In genomic region chr5:39427225-39427624, GRCh38 we compare ENCODE assay signal across 16 cellular contexts. TPM values are rescaled to one million over a fixed set of nuclear protein-coding genes. Genes with fewer than 3 reads are reported as not detected.
A peak's percentile ranks its signal among the peaks of the same experiment; 100 is the strongest.
DNase-seq lines count a peak whose midpoint lies in the region; TF ChIP-seq lines count a peak whose summit lies in the region.
"Had no signal": no experiment of that assay in that cellular context is flagged by ENCODE, and none has a peak within 500 bp of the region (broad histone marks: within the 10 kb centered on the region; RNA-seq: fewer than 3 reads in every experiment).

No MANE protein-coding gene starts in this region.

- H2AFZ ChIP-seq in hepatocyte = no peak overlapping the region
- no peak overlapping the region for H2AFZ ChIP-seq in smooth muscle cell (ENCODE audit: low read depth)

- no peaks in the 10 kb centered on the region for H3K9me2 ChIP-seq in hepatocyte (replicated peaks; ENCODE audit: insufficient read depth)

- H4K20me1 ChIP-seq in hepatocyte (ENCODE audit: insufficient read depth, poor library complexity, severe bottlenecking) (no peaks in the 10 kb centered on the region), smooth muscle cell (ENCODE audit: low read depth) (peaks cover 13% of the 10 kb centered on the region)

- H3K9me3 ChIP-seq in HAP-1 = no peaks in the 10 kb centered on the region
- H3K9me3 ChIP-seq in hepatocyte (ENCODE audit: low read depth) = no peaks in the 10 kb centered on the region
- no peaks in the 10 kb centered on the region for H3K9me3 ChIP-seq in smooth muscle cell (replicated peaks; ENCODE audit: low read depth)
- H3K9me3 ChIP-seq in testis = no peaks in the 10 kb centered on the region

- peaks cover 24% of the 10 kb centered on the region for H3K4me1 ChIP-seq in HAP-1
- H3K4me1 ChIP-seq in hepatocyte (ENCODE audit: insufficient read depth) = peaks cover 23% of the 10 kb centered on the region
- peaks cover 35% of the 10 kb centered on the region for H3K4me1 ChIP-seq in smooth muscle cell (ENCODE audit: low read depth)
- H3K4me1 ChIP-seq in testis = peaks cover 18% of the 10 kb centered on the region

- peaks cover 22% of the 10 kb centered on the region for H3F3A ChIP-seq in smooth muscle cell (ENCODE audit: low read depth)

- intact Hi-C loops in testis (cut with DNase I; ENCODE audit: low total_unique reads) = no loop called here

- H3K27ac ChIP-seq in hepatocyte = peak overlapping the region; percentile 89
- peak overlapping the region; percentile 87 for H3K27ac ChIP-seq in smooth muscle cell (ENCODE audit: low read depth)
- H3K27ac ChIP-seq in testis = peak overlapping the region in 1 of 2 donors; percentile 82

- H3K79me2 ChIP-seq in hepatocyte = peaks cover 23% of the 10 kb centered on the region
- peaks cover 15% of the 10 kb centered on the region for H3K79me2 ChIP-seq in smooth muscle cell (ENCODE audit: low read depth)

- no peaks in the 10 kb centered on the region for H3K36me3 ChIP-seq in HAP-1 (replicated peaks)
- H3K36me3 ChIP-seq in hepatocyte (replicated peaks; ENCODE audit: insufficient read depth, low read depth) = no peaks in the 10 kb centered on the region
- H3K36me3 ChIP-seq in smooth muscle cell (ENCODE audit: low read depth) = no peaks in the 10 kb centered on the region
- H3K36me3 ChIP-seq in testis (ENCODE audit: low read depth, missing control alignments) = no peaks in the 10 kb centered on the region

- H3K27me3 ChIP-seq in HAP-1 (ENCODE audit: low read depth) (no peaks in the 10 kb centered on the region), hepatocyte (no peaks in the 10 kb centered on the region), smooth muscle cell (ENCODE audit: low read depth) (no peaks in the 10 kb centered on the region), testis (no peaks in the 10 kb centered on the region)

- 20% methylated on average over 3 of the region's 3 CpGs for WGBS in hepatocyte (ENCODE audit: low lambda C conversion rate, missing lambda C conversion rate)
- 11% methylated on average over 3 of the region's 3 CpGs for WGBS in smooth muscle cell (ENCODE audit: low lambda C conversion rate)
- 28 to 38% methylated on average over 3 of the region's 3 CpGs for WGBS in testis, 2 donors

- H3K4me2 ChIP-seq in hepatocyte = peak overlapping the region; percentile 53
- peak overlapping the region; percentile 84 for H3K4me2 ChIP-seq in smooth muscle cell

- DNase-seq in HAP-1 (ENCODE audit: low spot score in 2 of 2) (peak; percentile 24 to 67), amniotic epithelial cell (ENCODE audit: low read depth) (peak; percentile 77), hepatocyte (ENCODE audit: low spot score) (peak; percentile 28), smooth muscle cell (lab: John Stamatoyannopoulos, UW; ENCODE audit: unreplicated experiment) (no peak), D341Med (ENCODE audit: low spot score) (no peak), GM13977 (ENCODE audit: low spot score) (no peak), testis (no peak)
- DNase-seq in activated CD4-positive, alpha-beta T cell treated with anti-CD3 and anti-CD28 coated beads for 1 hour = no peak
- DNase-seq: activated CD4-positive, CD25-positive, alpha-beta regulatory T cell; activated naive CD8-positive, alpha-beta T cell treated with anti-CD3 and anti-CD28 coated beads, Interleukin-2, amount 50 U/mL, for 24 hours; activated T-cell treated with anti-CD3 and anti-CD28 coated beads for 4 hours; DMS153; effector memory CD4-positive, alpha-beta T cell; H9; NCI-H526; right cardiac atrium had no signal

- no peak for TF ChIP-seq POLR2A in testis (IDR thresholded peaks at IDR 0.05)

- H3K4me3 ChIP-seq in HAP-1 = no peak overlapping the region
- H3K4me3 ChIP-seq in hepatocyte = no peak overlapping the region
- peak overlapping the region; percentile 16 for H3K4me3 ChIP-seq in smooth muscle cell
- H3K4me3 ChIP-seq in testis = no peak overlapping the region

- H3K9ac ChIP-seq in smooth muscle cell (ENCODE audit: low read depth) = peak overlapping the region; percentile 41

- TF ChIP-seq CTCF in hepatocyte (IDR thresholded peaks at IDR 0.05; ENCODE audit: poor library complexity) (no peak), smooth muscle cell (IDR thresholded peaks at IDR 0.05; ENCODE audit: borderline replicate concordance, insufficient read depth, poor library complexity, severe bottlenecking) (no peak), GM13977 (IDR thresholded peaks at IDR 0.05; ENCODE audit: extremely low read depth, insufficient read depth, missing control alignments) (no peak), testis (IDR thresholded peaks at IDR 0.05) (no peak)

- in situ Hi-C loops in HAP-1 (cut with MboI; ENCODE audit: low sequenced_read_pairs) = no loop called here
- in situ Hi-C loops in GM13977 (cut with MboI; ENCODE audit: low pct_unique_long_range_greater_than_20kb, low sequenced_read_pairs, unreplicated experiment) = no loop called here

RNA-seq across cellular contexts. Expression of gene DAB2, which starts 2.4 kb away (rescaled TPM):
- total RNA-seq in hepatocyte (98.9 and 115 TPM in 2 replicates), smooth muscle cell (95.0 and 105 TPM in 2 replicates), testis (10 to 100 TPM; 12.9 to 56.2 TPM)
- polyA plus RNA-seq in hepatocyte (130 TPM in 2 replicates), smooth muscle cell (81.4 and 87.2 TPM in 2 replicates), testis (ENCODE audit: insufficient read depth, low read depth, low replicate concordance) (29.7 TPM)

Comparison
In these comparisons a context has a peak if more than half of its experiments do, and no peak if none do; other contexts are left out.
1. DNase-seq: peak in HAP-1 (2 of 2), amniotic epithelial cell (single experiment) and hepatocyte (single experiment); none in smooth muscle cell (single experiment), D341Med (single experiment), GM13977 (single experiment), testis (single experiment) and activated CD4-positive, alpha-beta T cell treated with anti-CD3 and anti-CD28 coated beads for 1 hour (single experiment).